In genomic region chr1:32893198-32894018, GRCh38 we compare ENCODE assay signal across 1 cellular context.
A peak's percentile ranks its signal among the peaks of the same experiment; 100 is the strongest.
TF ChIP-seq lines count a peak whose summit lies in the region.

No MANE protein-coding gene starts in this region.

TF ChIP-seq in H1, 55 proteins besides CTCF, POLR2A, EP300 and RAD21:
- TF ChIP-seq PHF8 (conservative IDR thresholded peaks at IDR 0.05; ENCODE audit: low read depth, low read length) (peak; percentile 47), CEBPB (IDR thresholded peaks at IDR 0.05; ENCODE audit: low read depth, low read length) (no peak), POLR2AphosphoS5 (IDR thresholded peaks at IDR 0.05; ENCODE audit: low read depth, low read length) (0 out of 2 replicates have a peak, but pooled peaks have one; percentile 22), EGR1 (IDR thresholded peaks at IDR 0.05; ENCODE audit: borderline replicate concordance, low read depth, low read length) (no peak), CTBP2 (IDR thresholded peaks at IDR 0.05; ENCODE audit: borderline replicate concordance, insufficient read depth, insufficient read length, low read length) (no peak), RXRA (IDR thresholded peaks at IDR 0.05; ENCODE audit: insufficient read depth, low read depth, low read length) (no peak), RNF2 (IDR thresholded peaks at IDR 0.05; ENCODE audit: borderline replicate concordance, low read depth, low read length, missing control alignments, poor library complexity, severe bottlenecking) (no peak), NANOG (IDR thresholded peaks at IDR 0.05; ENCODE audit: insufficient read depth, low read depth, low read length, poor library complexity, severe bottlenecking) (no peak), BRCA1 (IDR thresholded peaks at IDR 0.05; ENCODE audit: low read depth, low read length) (no peak), ATF3 (IDR thresholded peaks at IDR 0.05; ENCODE audit: insufficient read depth, low read depth, low read length) (no peak), SP1 (IDR thresholded peaks at IDR 0.05; ENCODE audit: low read depth, low read length) (no peak), MAFK (IDR thresholded peaks at IDR 0.05; ENCODE audit: low read depth, low read length) (no peak), RBBP5 (IDR thresholded peaks at IDR 0.05; ENCODE audit: borderline replicate concordance, low read depth, low read length) (peak; percentile 43; the same call in 1 of the 2 replicates), KDM4A (IDR thresholded peaks at IDR 0.05; ENCODE audit: low read depth, low read length, severe bottlenecking) (peak; percentile 73), TEAD4 (IDR thresholded peaks at IDR 0.05; ENCODE audit: low read depth, low read length) (no peak), TAF7 (optimal IDR thresholded peaks at IDR 0.05; ENCODE audit: borderline replicate concordance, low read depth, low read length) (peak; percentile 1), SIN3A (conservative IDR thresholded peaks at IDR 0.05 in 1 of 2, IDR thresholded peaks at IDR 0.05 in 1 of 2; ENCODE audit: low read depth in 1 of 2, low read length in 2 of 2) (0 out of 4 replicates have a peak, but pooled peaks of 1 of the 2 experiments have one; percentile 16), SIRT6 (IDR thresholded peaks at IDR 0.05; ENCODE audit: low read length) (no peak), TBP (IDR thresholded peaks at IDR 0.05; ENCODE audit: low read depth, low read length) (no peak), SP2 (IDR thresholded peaks at IDR 0.05; ENCODE audit: low read length) (no peak)
